ENCODE assay signal across 15 cellular contexts in genomic region chr16:20812510-20812909, GRCh38. TPM values are rescaled to one million over a fixed set of nuclear protein-coding genes. Genes with fewer than 3 reads are reported as not detected.
DNase-seq lines count a peak whose midpoint lies in the region; TF ChIP-seq lines count a peak whose summit lies in the region.
"Had no signal": no experiment of that assay in that cellular context is flagged by ENCODE, and none has a peak within 500 bp of the region (broad histone marks: within the 10 kb centered on the region; RNA-seq: fewer than 3 reads in every experiment).

No MANE protein-coding gene starts in this region.

- no peak for TF ChIP-seq EP300 in Ishikawa (IDR thresholded peaks at IDR 0.05; ENCODE audit: borderline replicate concordance)
- TF ChIP-seq EP300 in stomach (IDR thresholded peaks at IDR 0.05), result no peak

- no peaks in the 10 kb centered on the region for H3K9me3 ChIP-seq in stomach

- no peak for TF ChIP-seq RAD21 in Ishikawa (IDR thresholded peaks at IDR 0.05; ENCODE audit: low read depth)

- intact Hi-C loops in stomach (cut with DNase I; ENCODE audit: low total_unique reads), result no loop called here

- H3K4me3 ChIP-seq in epithelial cell of esophagus (ENCODE audit: low read length) (no peak overlapping the region), stomach (no peak overlapping the region)
- H3K4me3 ChIP-seq: BLaER1 treated with 17β-estradiol and CSF1 and Interleukin-3, amounts not matched to agents 10 nM and 100 nM had no signal

- 28 to 67% (median 36%) methylated on average over 2 of the region's 2 CpGs for WGBS in stomach, 5 donors

- TF ChIP-seq CTCF in epithelial cell of esophagus (IDR thresholded peaks at IDR 0.05; ENCODE audit: insufficient read depth, low read depth, low read length, missing control alignments) (no peak), stomach (IDR thresholded peaks at IDR 0.05) (no peak)

- H3K27me3 ChIP-seq in stomach, result no peaks in the 10 kb centered on the region

- peak overlapping the region; percentile 39 to 71 (median 54) for H3K27ac ChIP-seq in stomach
- H3K27ac ChIP-seq: BLaER1 treated with 17β-estradiol and CSF1 and Interleukin-3, amounts not matched to agents 10 nM and 100 nM had no signal

- TF ChIP-seq POLR2A in stomach (IDR thresholded peaks at IDR 0.05), result no peak

- H3K4me1 ChIP-seq in stomach, result peaks cover 0 to 20% (median 11%) of the 10 kb centered on the region in 4 donors
- H3K4me1 ChIP-seq: BLaER1 treated with 17β-estradiol and CSF1 and Interleukin-3, amounts not matched to agents 10 nM and 100 nM had no signal

- DNase-seq in DMS53 (lab: John Stamatoyannopoulos, UW) (peak; percentile 1), DMS53 treated with DMSO at 0.1 percent for 48 hours (lab: John Stamatoyannopoulos, UW; ENCODE audit: unreplicated experiment) (no peak), epithelial cell of esophagus (ENCODE audit: low read depth) (peak; percentile 15), stomach (no peak), Kasumi-1 (lab: John Stamatoyannopoulos, UW) (no peak), islet precursor cell (no peak)
- DNase-seq in stimulated activated CD4-positive, alpha-beta T cell treated with anti-CD3 and anti-CD28 coated beads, Interleukin-4, amount 100 ng/mL, for 4 hours, result no peak
- DNase-seq: ACHN; CD4-positive, CD25-positive, alpha-beta regulatory T cell; DND-41; GDM1; GOT3; H9 had no signal

- H3K36me3 ChIP-seq in stomach, result peaks cover 0 to 23% (median 10%) of the 10 kb centered on the region in 4 donors
- H3K36me3 ChIP-seq: BLaER1 treated with 17β-estradiol and CSF1 and Interleukin-3, amounts not matched to agents 10 nM and 100 nM had no signal

TF ChIP-seq in Ishikawa, 13 proteins besides CTCF, POLR2A, EP300 and RAD21:
- 0 out of 2 replicates have a peak, but pooled peaks have one; percentile 18 for TF ChIP-seq NFIC (IDR thresholded peaks at IDR 0.05)
- TF ChIP-seq FOXM1 (IDR thresholded peaks at IDR 0.05; ENCODE audit: borderline replicate concordance, low read depth), result no peak
- TF ChIP-seq EGR1 (IDR thresholded peaks at IDR 0.05), result no peak
- TF ChIP-seq TAF1 (IDR thresholded peaks at IDR 0.05; ENCODE audit: low read depth), result no peak
- TF ChIP-seq, protein P1, sequence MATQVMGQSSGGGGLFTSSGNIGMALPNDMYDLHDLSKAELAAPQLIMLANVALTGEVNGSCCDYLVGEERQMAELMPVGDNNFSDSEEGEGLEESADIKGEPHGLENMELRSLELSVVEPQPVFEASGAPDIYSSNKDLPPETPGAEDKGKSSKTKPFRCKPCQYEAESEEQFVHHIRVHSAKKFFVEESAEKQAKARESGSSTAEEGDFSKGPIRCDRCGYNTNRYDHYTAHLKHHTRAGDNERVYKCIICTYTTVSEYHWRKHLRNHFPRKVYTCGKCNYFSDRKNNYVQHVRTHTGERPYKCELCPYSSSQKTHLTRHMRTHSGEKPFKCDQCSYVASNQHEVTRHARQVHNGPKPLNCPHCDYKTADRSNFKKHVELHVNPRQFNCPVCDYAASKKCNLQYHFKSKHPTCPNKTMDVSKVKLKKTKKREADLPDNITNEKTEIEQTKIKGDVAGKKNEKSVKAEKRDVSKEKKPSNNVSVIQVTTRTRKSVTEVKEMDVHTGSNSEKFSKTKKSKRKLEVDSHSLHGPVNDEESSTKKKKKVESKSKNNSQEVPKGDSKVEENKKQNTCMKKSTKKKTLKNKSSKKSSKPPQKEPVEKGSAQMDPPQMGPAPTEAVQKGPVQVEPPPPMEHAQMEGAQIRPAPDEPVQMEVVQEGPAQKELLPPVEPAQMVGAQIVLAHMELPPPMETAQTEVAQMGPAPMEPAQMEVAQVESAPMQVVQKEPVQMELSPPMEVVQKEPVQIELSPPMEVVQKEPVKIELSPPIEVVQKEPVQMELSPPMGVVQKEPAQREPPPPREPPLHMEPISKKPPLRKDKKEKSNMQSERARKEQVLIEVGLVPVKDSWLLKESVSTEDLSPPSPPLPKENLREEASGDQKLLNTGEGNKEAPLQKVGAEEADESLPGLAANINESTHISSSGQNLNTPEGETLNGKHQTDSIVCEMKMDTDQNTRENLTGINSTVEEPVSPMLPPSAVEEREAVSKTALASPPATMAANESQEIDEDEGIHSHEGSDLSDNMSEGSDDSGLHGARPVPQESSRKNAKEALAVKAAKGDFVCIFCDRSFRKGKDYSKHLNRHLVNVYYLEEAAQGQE (IDR thresholded peaks at IDR 0.05; ENCODE audit: low read depth), result no peak
- TF ChIP-seq CREB1 (IDR thresholded peaks at IDR 0.05; ENCODE audit: low read depth), result no peak

RNA-seq across cellular contexts. Expression of gene REXO5, which starts 6.2 kb away (rescaled TPM):
- 10 to 100 TPM in 3 of 5 donors, 1 to 10 TPM in 2; 5.5 to 31.7 (median 18.0) TPM for total RNA-seq in stomach
- polyA plus RNA-seq in stomach, result 1 to 10 TPM; 4.7 to 7.3 (median 7.2) TPM

RNA-seq across cellular contexts. Expression of gene ERI2, which starts 6.2 kb away (rescaled TPM):
- 10 to 100 TPM in 4 of 5 donors, 1 to 10 TPM in 1; 9.6 to 49.0 (median 23.7) TPM for total RNA-seq in stomach
- polyA plus RNA-seq in stomach, result 10 to 100 TPM in 1 of 3 donors, 1 to 10 TPM in 2; 8.5 to 10.6 (median 9.6) TPM

RNA-seq across cellular contexts. Expression of gene ACSM3, which starts 48.7 kb away (rescaled TPM):
- 10 to 100 TPM in 4 of 5 donors, 1 to 10 TPM in 1; 5.8 to 78.1 (median 15.6) TPM for total RNA-seq in stomach
- 100 to 1,000 TPM in 1 of 3 donors, 10 to 100 TPM in 2; 46.3 to 114 (median 48.8) TPM for polyA plus RNA-seq in stomach

Comparison
In these comparisons a context has a peak if more than half of its experiments do, and no peak if none do; other contexts are left out.
1. DNase-seq: peak in DMS53 (single experiment) and epithelial cell of esophagus (single experiment); none in DMS53 treated with DMSO at 0.1 percent for 48 hours (single experiment), stomach (single experiment), Kasumi-1 (0 of 2), islet precursor cell (single experiment) and stimulated activated CD4-positive, alpha-beta T cell treated with anti-CD3 and anti-CD28 coated beads, Interleukin-4, amount 100 ng/mL, for 4 hours (0 of 2).